ENCODE assay signal across 23 cellular contexts in genomic region chrX:15098505-15098904, GRCh38.
DNase-seq lines count a peak whose midpoint lies in the region; ATAC-seq, FAIRE-seq and TF ChIP-seq lines count a peak whose summit lies in the region.
"Had no signal": no experiment of that assay in that cellular context is flagged by ENCODE, and none has a peak within 500 bp of the region (broad histone marks: within the 10 kb centered on the region; RNA-seq: fewer than 3 reads in every experiment).

No MANE protein-coding gene starts in this region.

- no peak overlapping the region for H2AFZ ChIP-seq in PC-3 (ENCODE audit: low read length)
- no peak overlapping the region for H2AFZ ChIP-seq in astrocyte (ENCODE audit: low read depth, low read length)

- H3K9ac ChIP-seq in PC-3 (ENCODE audit: low read length) (no peak overlapping the region), astrocyte (ENCODE audit: low read length) (no peak overlapping the region)
- H3K9ac ChIP-seq: BLaER1 treated with 17β-estradiol and CSF1 and Interleukin-3, amounts not matched to agents 10 nM and 100 nM had no signal

- H3K27ac ChIP-seq in A549 (no peak overlapping the region), PC-3 (ENCODE audit: low read length) (peak overlapping the region; percentile 35), astrocyte (ENCODE audit: low read depth, low read length) (no peak overlapping the region), pancreas (no peak overlapping the region)
- H3K27ac ChIP-seq: BLaER1 treated with 17β-estradiol and CSF1 and Interleukin-3, amounts not matched to agents 10 nM and 100 nM; C4-2B had no signal

- intact Hi-C loops in PC-3 (cut with micrococcal nuclease) (no loop called here), pancreas (cut with DNase I) (no loop called here)

- POLR2A ChIA-PET in A549 (lab: Yijun Ruan, JAX) = no interaction called here
- POLR2A ChIA-PET in PC-3 (lab: Charles Lee; ENCODE audit: unreplicated experiment) = no interaction called here

- H3K9me2 ChIP-seq in PC-3 (replicated peaks; ENCODE audit: low read length) = no peaks in the 10 kb centered on the region

- H3K79me2 ChIP-seq in PC-3 (ENCODE audit: low read length) = no peaks in the 10 kb centered on the region
- H3K79me2 ChIP-seq in astrocyte (ENCODE audit: insufficient read depth, low read length) = no peaks in the 10 kb centered on the region

- H3K4me2 ChIP-seq in A549 (no peak overlapping the region), PC-3 (ENCODE audit: low read length) (peak overlapping the region; percentile 27; the same call in 1 of the 2 replicates), astrocyte (ENCODE audit: low read length) (no peak overlapping the region)
- H3K4me2 ChIP-seq: BLaER1 treated with 17β-estradiol and CSF1 and Interleukin-3, amounts not matched to agents 10 nM and 100 nM had no signal

- 38% methylated on average over 2 of the region's 2 CpGs for WGBS in A549 (ENCODE audit: missing lambda C conversion rate)
- 78 to 85% methylated on average over 2 of the region's 2 CpGs for WGBS in pancreas, 2 donors

- DNase-seq in A549 (ENCODE audit: low read depth in 1 of 2, low spot score in 1 of 2) (no peak), PC-3 (peak; percentile 54), astrocyte (ENCODE audit: low read depth) (no peak), pancreas (no peak), SW480 (ENCODE audit: low spot score) (no peak), activated T-cell treated with anti-CD3 and anti-CD28 coated beads for 4 hours (no peak), osteocyte (ENCODE audit: extremely low spot score, unreplicated experiment) (no peak)
- DNase-seq: 8988T; AML-193; Caco-2; Calu3; CD4-positive, alpha-beta T cell; CD8-positive, alpha-beta T cell; DMS79 treated with DMSO at 0.1 percent for 48 hours; GF-D8 had no signal

- H3K9me3 Mint-ChIP-seq in astrocyte (ENCODE audit: unreplicated experiment) = no peaks in the 10 kb centered on the region
- peaks cover 11% of the 10 kb centered on the region for H3K9me3 Mint-ChIP-seq in osteocyte (ENCODE audit: unreplicated experiment)
- H3K9me3 Mint-ChIP-seq: CD4-positive, alpha-beta T cell; CD8-positive, alpha-beta T cell had no signal

- H3F3A ChIP-seq in PC-3 (ENCODE audit: low read length, unreplicated experiment) = no peaks in the 10 kb centered on the region

- H3K4me3 ChIP-seq in A549 (no peak overlapping the region), PC-3 (ENCODE audit: low read length) (no peak overlapping the region), astrocyte (ENCODE audit: insufficient read depth, low read depth, low read length) (no peak overlapping the region), pancreas (no peak overlapping the region)
- H3K4me3 ChIP-seq: BLaER1 treated with 17β-estradiol and CSF1 and Interleukin-3, amounts not matched to agents 10 nM and 100 nM had no signal

- H3K36me3 ChIP-seq in PC-3 (ENCODE audit: low read depth, low read length) = no peaks in the 10 kb centered on the region
- H3K36me3 ChIP-seq in astrocyte (ENCODE audit: insufficient read depth, low read length) = no peaks in the 10 kb centered on the region
- no peaks in the 10 kb centered on the region for H3K36me3 ChIP-seq in pancreas
- H3K36me3 ChIP-seq: BLaER1 treated with 17β-estradiol and CSF1 and Interleukin-3, amounts not matched to agents 10 nM and 100 nM had no signal

- no peaks in the 10 kb centered on the region for H3K27me3 ChIP-seq in PC-3 (ENCODE audit: low read length)
- no peaks in the 10 kb centered on the region for H3K27me3 ChIP-seq in astrocyte (ENCODE audit: insufficient read depth, low read length)
- peaks cover 0 to 4% (median 0%) of the 10 kb centered on the region in 4 donors for H3K27me3 ChIP-seq in pancreas

- H3K9me3 ChIP-seq in A549 (no peaks in the 10 kb centered on the region), PC-3 (ENCODE audit: low read length) (no peaks in the 10 kb centered on the region), astrocyte (ENCODE audit: insufficient read depth, low read depth, low read length) (no peaks in the 10 kb centered on the region), pancreas (no peaks in the 10 kb centered on the region)
- H3K9me3 ChIP-seq: Caco-2 had no signal

- BruUV-seq in PC-3 (replicated peaks; lab: Mats Ljungman, UMichigan) = no TSS peak

- H3K27me3 Mint-ChIP-seq in astrocyte (ENCODE audit: low read depth, unreplicated experiment) = no peaks in the 10 kb centered on the region
- no peaks in the 10 kb centered on the region for H3K27me3 Mint-ChIP-seq in osteocyte (ENCODE audit: unreplicated experiment)
- H3K27me3 Mint-ChIP-seq: B cell had no signal

- CTCF ChIA-PET in A549 (lab: Yijun Ruan, JAX) (no interaction called here), PC-3 (lab: Charles Lee) (no interaction called here)

- H3K4me1 ChIP-seq in A549 = no peaks in the 10 kb centered on the region
- peaks cover 14% of the 10 kb centered on the region for H3K4me1 ChIP-seq in PC-3 (ENCODE audit: insufficient read depth, low read length)
- H3K4me1 ChIP-seq in astrocyte (ENCODE audit: insufficient read depth, low read length) = no peaks in the 10 kb centered on the region
- H3K4me1 ChIP-seq in pancreas = no peaks in the 10 kb centered on the region
- H3K4me1 ChIP-seq: BLaER1 treated with 17β-estradiol and CSF1 and Interleukin-3, amounts not matched to agents 10 nM and 100 nM; Caco-2 had no signal

- H3K36me3 Mint-ChIP-seq in astrocyte (ENCODE audit: low read depth, unreplicated experiment) (no peaks in the 10 kb centered on the region), osteocyte (ENCODE audit: unreplicated experiment) (no peaks in the 10 kb centered on the region)
- H3K36me3 Mint-ChIP-seq: CD8-positive, alpha-beta T cell had no signal

- TF ChIP-seq EP300 in A549 (IDR thresholded peaks at IDR 0.05) = no peak

- H3K4me1 Mint-ChIP-seq in astrocyte (ENCODE audit: low read depth, unreplicated experiment) = no peaks in the 10 kb centered on the region
- H3K4me1 Mint-ChIP-seq in osteocyte (ENCODE audit: unreplicated experiment) = no peaks in the 10 kb centered on the region
- H3K4me1 Mint-ChIP-seq: B cell had no signal

- H3K27ac Mint-ChIP-seq in astrocyte (ENCODE audit: unreplicated experiment) (no peak overlapping the region), osteocyte (ENCODE audit: unreplicated experiment) (no peak overlapping the region)
- H3K27ac Mint-ChIP-seq: B cell; CD4-positive, alpha-beta T cell; CD8-positive, alpha-beta T cell had no signal

- H4K20me1 ChIP-seq in PC-3 (ENCODE audit: low read length) (no peaks in the 10 kb centered on the region), astrocyte (ENCODE audit: insufficient read depth, low read length) (no peaks in the 10 kb centered on the region)
- H4K20me1 ChIP-seq: BLaER1 treated with 17β-estradiol and CSF1 and Interleukin-3, amounts not matched to agents 10 nM and 100 nM had no signal

- no peak for TF ChIP-seq POLR2A in A549 (IDR thresholded peaks at IDR 0.05; ENCODE audit: low read length)

- TF ChIP-seq RAD21 in A549 (conservative IDR thresholded peaks at IDR 0.05 in 1 of 2, IDR thresholded peaks at IDR 0.05 in 1 of 2) = no peak

- ATAC-seq in A549 (no peak), PC-3 (peak; percentile 91), pancreas (no peak)
- ATAC-seq: CD8-positive, alpha-beta T cell had no signal

- FAIRE-seq in A549 (lab: Jason Lieb, UNC) (peak; percentile 39), astrocyte (lab: Jason Lieb, UNC) (peak; percentile 93), pancreas (lab: Jason Lieb, UNC) (peak; percentile 67)
- FAIRE-seq: A204.1, D721Med, G401.6, GM12891, GM19239 had no signal

- no peak overlapping the region for H3K4me3 Mint-ChIP-seq in astrocyte (ENCODE audit: unreplicated experiment)
- no peak overlapping the region for H3K4me3 Mint-ChIP-seq in osteocyte (ENCODE audit: unreplicated experiment)
- H3K4me3 Mint-ChIP-seq: B cell; CD4-positive, alpha-beta T cell; CD8-positive, alpha-beta T cell had no signal

- TF ChIP-seq CTCF in A549 (IDR thresholded peaks at IDR 0.05) (no peak), PC-3 (conservative IDR thresholded peaks at IDR 0.05; ENCODE audit: low read depth, low read length) (no peak), astrocyte (IDR thresholded peaks at IDR 0.05; ENCODE audit: insufficient read depth, low read depth, low read length) (no peak), pancreas (IDR thresholded peaks at IDR 0.05) (no peak), osteocyte (IDR thresholded peaks at IDR 0.05) (no peak)

TF ChIP-seq in A549, 52 proteins besides CTCF, POLR2A, EP300 and RAD21:
- TF ChIP-seq ATOH8 (CRISPR knock-in tag; IDR thresholded peaks at IDR 0.05; ENCODE audit: low read depth) (no peak), FOSL2 (IDR thresholded peaks at IDR 0.05) (no peak), FOSL2 (CRISPR knock-in tag; IDR thresholded peaks at IDR 0.05) (no peak), RCOR1 (IDR thresholded peaks at IDR 0.05; ENCODE audit: low read depth, low read length) (no peak), MAX (IDR thresholded peaks at IDR 0.05) (no peak), HEYL (CRISPR knock-in tag; IDR thresholded peaks at IDR 0.05) (no peak), RARB (CRISPR knock-in tag; IDR thresholded peaks at IDR 0.05) (no peak), CBX2 (IDR thresholded peaks at IDR 0.05; ENCODE audit: borderline replicate concordance, low read depth) (no peak), HOXA7 (CRISPR knock-in tag; IDR thresholded peaks at IDR 0.05) (no peak), RFX5 (IDR thresholded peaks at IDR 0.05) (no peak), CHD4 (IDR thresholded peaks at IDR 0.05; ENCODE audit: borderline replicate concordance) (no peak), CBX8 (IDR thresholded peaks at IDR 0.05) (no peak), SREBF2 (IDR thresholded peaks at IDR 0.05) (no peak), PHF8 (IDR thresholded peaks at IDR 0.05; ENCODE audit: borderline replicate concordance, low read depth) (no peak), BHLHE40 (IDR thresholded peaks at IDR 0.05; ENCODE audit: low read depth, low read length) (no peak), E2F6 (IDR thresholded peaks at IDR 0.05; ENCODE audit: borderline replicate concordance, low read depth) (no peak)
